ENCODE assay signal across 9 cellular contexts in genomic region chrX:71282514-71283408, GRCh38. TPM values are rescaled to one million over a fixed set of nuclear protein-coding genes. Genes with fewer than 3 reads are reported as not detected.
A peak's percentile ranks its signal among the peaks of the same experiment; 100 is the strongest.
DNase-seq lines count a peak whose midpoint lies in the region; ATAC-seq and TF ChIP-seq lines count a peak whose summit lies in the region.
"Had no signal": no experiment of that assay in that cellular context is flagged by ENCODE, and none has a peak within 500 bp of the region (broad histone marks: within the 10 kb centered on the region; RNA-seq: fewer than 3 reads in every experiment).

No MANE protein-coding gene starts in this region.

- H3K36me3 ChIP-seq in effector memory CD4-positive, alpha-beta T cell (ENCODE audit: control insufficient read depth, insufficient read depth, low read length): no peaks in the 10 kb centered on the region
- peaks cover 0 to 7% (median 0%) of the 10 kb centered on the region in 3 experiments for H3K36me3 ChIP-seq in naive thymus-derived CD4-positive, alpha-beta T cell (ENCODE audit: control insufficient read depth in 2 of 3, insufficient read depth in 3 of 3, low read length in 3 of 3)
- no peaks in the 10 kb centered on the region for H3K36me3 ChIP-seq in thymus (ENCODE audit: control insufficient read depth, insufficient read depth)

- H3K9me3 ChIP-seq in effector memory CD4-positive, alpha-beta T cell (ENCODE audit: control insufficient read depth, low read length): no peaks in the 10 kb centered on the region
- no peaks in the 10 kb centered on the region for H3K9me3 ChIP-seq in naive thymus-derived CD4-positive, alpha-beta T cell (ENCODE audit: control insufficient read depth in 2 of 3, low read length in 3 of 3)
- H3K9me3 ChIP-seq in thymus (ENCODE audit: control insufficient read depth): no peaks in the 10 kb centered on the region

- H3K4me1 Mint-ChIP-seq in naive thymus-derived CD4-positive, alpha-beta T cell: peaks cover 0 to 26% (median 13%) of the 10 kb centered on the region in 7 donors

- H3K27me3 ChIP-seq in HL-60 (ENCODE audit: insufficient read depth, poor library complexity, severe bottlenecking) (no peaks in the 10 kb centered on the region), thymus (ENCODE audit: control insufficient read depth, insufficient read depth) (no peaks in the 10 kb centered on the region)
- no peaks in the 10 kb centered on the region for H3K27me3 ChIP-seq in effector memory CD4-positive, alpha-beta T cell (replicated peaks; ENCODE audit: control insufficient read depth, insufficient read depth, low read length, poor library complexity, severe bottlenecking)
- no peaks in the 10 kb centered on the region for H3K27me3 ChIP-seq in naive thymus-derived CD4-positive, alpha-beta T cell (ENCODE audit: control insufficient read depth in 2 of 2, insufficient read depth in 2 of 2, low read length in 2 of 2)

- peak overlapping the region; percentile 94 to 99 (median 98) for H3K4me3 Mint-ChIP-seq in naive thymus-derived CD4-positive, alpha-beta T cell

- 28% methylated on average over 17 of the region's 17 CpGs for WGBS in thymus

- H3K4me1 ChIP-seq in effector memory CD4-positive, alpha-beta T cell (ENCODE audit: control insufficient read depth, insufficient read depth, low read length, poor library complexity, severe bottlenecking): peaks cover 4% of the 10 kb centered on the region
- peaks cover 0 to 8% of the 10 kb centered on the region in 2 donors for H3K4me1 ChIP-seq in naive thymus-derived CD4-positive, alpha-beta T cell (ENCODE audit: control insufficient read depth in 2 of 2, insufficient read depth in 2 of 2, low read length in 2 of 2)
- H3K4me1 ChIP-seq in thymus (ENCODE audit: control insufficient read depth, insufficient read depth, low read length): peaks cover 4% of the 10 kb centered on the region

- CTCF ChIA-PET in naive thymus-derived CD4-positive, alpha-beta T cell (lab: Charles Lee): interaction anchor here (0.5 to 1.4 kb wide), 6 partner anchors 29 to 313 kb away, joined by 3 to 4 read pairs (median 3); partner anchors contain the start of genes TAF1 and ZMYM3

- POLR2A ChIA-PET in naive thymus-derived CD4-positive, alpha-beta T cell (lab: Charles Lee): interaction anchor here (0.6 to 2.9 kb wide), 20 partner anchors 9 to 266 kb away, joined by 3 to 54 read pairs (median 5); partner anchors contain the start of genes IL2RG, ITGB1BP2, MED12 and OGT

- no peak for TF ChIP-seq CTCF in HL-60 (IDR thresholded peaks at IDR 0.05; ENCODE audit: insufficient read depth, low read length)

- peak; percentile 15 for ATAC-seq in GM19467 (IDR thresholded peaks at IDR 0.05; ENCODE audit: unreplicated experiment)
- peak; percentile 56 for ATAC-seq in naive thymus-derived CD4-positive, alpha-beta T cell

- peaks cover 0 to 8% (median 0%) of the 10 kb centered on the region in 5 donors for H3K36me3 Mint-ChIP-seq in naive thymus-derived CD4-positive, alpha-beta T cell

- intact Hi-C loops in naive thymus-derived CD4-positive, alpha-beta T cell (cut with micrococcal nuclease): loop anchor here (1.0 to 10.0 kb wide), 12 partner anchors 28 to 828 kb away; partner anchors contain the start of genes SNX12 (in 2 of the 2), TAF1 (in 2 of the 2), ZMYM3 (in 2 of the 2) and FOXO4 (in 1 of the 2)

- DNase-seq in COLO668 (lab: John Stamatoyannopoulos, UW; ENCODE audit: unreplicated experiment) (peak; percentile 30), HL-60 (ENCODE audit: low read depth in 1 of 2, low spot score in 1 of 2) (no peak), cerebellar nuclear complex (lab: John Stamatoyannopoulos, UW) (no peak)
- peak; percentile 36 for DNase-seq in activated CD4-positive, CD25-positive, alpha-beta regulatory T cell treated with anti-CD3 and anti-CD28 coated beads, Interleukin-2, amount 50 U/mL, for 72 hours
- DNase-seq in effector memory CD4-positive, alpha-beta T cell: peak in 2 of 3 donors; percentile 22 to 33
- DNase-seq in naive thymus-derived CD4-positive, alpha-beta T cell: peak in 5 of 9 donors; percentile 8 to 78 (median 42)

- H3K27ac ChIP-seq in HL-60 (replicated peaks): peak overlapping the region; percentile 97
- peak overlapping the region; percentile 93 for H3K27ac ChIP-seq in effector memory CD4-positive, alpha-beta T cell (ENCODE audit: insufficient read depth, low read length, poor library complexity, severe bottlenecking)
- peak overlapping the region; percentile 93 for H3K27ac ChIP-seq in naive thymus-derived CD4-positive, alpha-beta T cell (ENCODE audit: low read depth, low read length)
- H3K27ac ChIP-seq in thymus (ENCODE audit: low read depth): peak overlapping the region; percentile 89

- peak overlapping the region; percentile 97 to 100 (median 99) for H3K27ac Mint-ChIP-seq in naive thymus-derived CD4-positive, alpha-beta T cell

- peaks cover 0 to 3% (median 0%) of the 10 kb centered on the region in 5 donors for H3K27me3 Mint-ChIP-seq in naive thymus-derived CD4-positive, alpha-beta T cell

- H3K4me3 ChIP-seq in HL-60 (replicated peaks; ENCODE audit: insufficient read depth, low read length) (peak overlapping the region; percentile 29), thymus (ENCODE audit: low read length) (peak overlapping the region; percentile 71)
- H3K4me3 ChIP-seq in effector memory CD4-positive, alpha-beta T cell (ENCODE audit: insufficient read depth, low read depth, low read length, poor library complexity, severe bottlenecking): peak overlapping the region; percentile 62
- peak overlapping the region; percentile 88 for H3K4me3 ChIP-seq in naive thymus-derived CD4-positive, alpha-beta T cell (ENCODE audit: low read length)

- H3K9me3 Mint-ChIP-seq in naive thymus-derived CD4-positive, alpha-beta T cell: peaks cover 0 to 3% (median 0%) of the 10 kb centered on the region in 11 donors

RNA-seq across cellular contexts. Expression of gene NONO, which starts 0.7 kb away (rescaled TPM):
- 100 to 1,000 TPM; 334 to 488 (median 371) TPM for total RNA-seq in naive thymus-derived CD4-positive, alpha-beta T cell
- polyA plus RNA-seq in naive thymus-derived CD4-positive, alpha-beta T cell: 100 to 1,000 TPM; 184 to 220 TPM
- polyA plus RNA-seq in thymus: 170 TPM

RNA-seq across cellular contexts. Expression of gene ITGB1BP2, which starts 18.8 kb away (rescaled TPM):
- total RNA-seq in naive thymus-derived CD4-positive, alpha-beta T cell: 1 to 10 TPM; 2.4 to 6.0 (median 4.6) TPM
- not detected for polyA plus RNA-seq in naive thymus-derived CD4-positive, alpha-beta T cell
- polyA plus RNA-seq in thymus: 5.7 TPM

RNA-seq across cellular contexts. Expression of gene ZMYM3, which starts 28.8 kb away (rescaled TPM):
- 10 to 100 TPM; 21.2 to 34.1 (median 21.6) TPM for total RNA-seq in naive thymus-derived CD4-positive, alpha-beta T cell
- polyA plus RNA-seq in naive thymus-derived CD4-positive, alpha-beta T cell: 1 to 10 TPM; 6.7 to 7.8 TPM
- 12.1 TPM for polyA plus RNA-seq in thymus

RNA-seq across cellular contexts. Expression of gene GJB1, which starts 59.7 kb away (rescaled TPM):
- not detected for total RNA-seq in naive thymus-derived CD4-positive, alpha-beta T cell
- polyA plus RNA-seq in naive thymus-derived CD4-positive, alpha-beta T cell: not detected
- 0.11 TPM for polyA plus RNA-seq in thymus
- total RNA-seq: activated CD8-positive, alpha-beta memory T cell treated with anti-CD3 and anti-CD28 coated beads for 36 hours had no signal

Comparison
In these comparisons a context has a peak if more than half of its experiments do, and no peak if none do; other contexts are left out.
1. DNase-seq: peak in COLO668 (single experiment), activated CD4-positive, CD25-positive, alpha-beta regulatory T cell treated with anti-CD3 and anti-CD28 coated beads, Interleukin-2, amount 50 U/mL, for 72 hours (single experiment), effector memory CD4-positive, alpha-beta T cell (2 of 3) and naive thymus-derived CD4-positive, alpha-beta T cell (5 of 9); none in HL-60 (0 of 2) and cerebellar nuclear complex (0 of 2).
2. H3K4me3 ChIP-seq: peak in every context shown above with its lines; median percentile 88 in naive thymus-derived CD4-positive, alpha-beta T cell; 71 in thymus; 62 in effector memory CD4-positive, alpha-beta T cell; 29 in HL-60.
3. Peak in every context shown above with its lines, with median percentiles within 50 percentile points of each other: H3K27ac ChIP-seq.